26 cellular contexts compared by ENCODE assay signal in the genomic region with DNA sequence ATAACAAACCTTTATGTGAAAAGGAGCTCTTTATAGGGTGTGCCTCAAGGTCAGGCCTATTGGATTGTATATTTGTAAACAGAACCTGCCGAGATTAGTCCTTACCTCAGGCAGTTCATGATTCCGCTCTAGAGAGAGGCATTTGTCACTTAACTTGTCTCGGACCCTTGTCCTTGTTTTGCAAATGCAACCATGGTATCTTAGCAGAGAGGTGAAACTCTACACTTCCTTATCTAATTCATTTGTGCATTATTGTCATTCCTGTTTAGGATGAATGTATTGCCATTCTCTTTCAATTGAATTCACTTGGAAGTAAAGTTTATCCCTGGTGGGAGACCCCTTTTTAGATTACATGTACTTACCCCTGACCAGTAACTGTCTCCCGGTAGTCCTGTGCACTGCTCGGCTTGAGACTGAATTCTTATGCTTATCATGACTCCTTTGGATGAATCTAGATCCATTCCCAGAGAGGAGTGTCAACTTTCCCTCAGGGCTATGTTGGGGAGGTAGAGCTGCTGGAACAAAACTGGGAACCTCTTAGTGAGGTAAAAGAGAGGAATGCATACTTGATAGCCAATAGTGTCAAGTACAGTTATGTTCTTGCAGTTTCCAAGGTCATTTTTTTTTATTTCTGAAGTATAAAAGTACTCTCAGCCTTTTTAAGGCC. TPM values are rescaled to one million over a fixed set of nuclear protein-coding genes. Genes with fewer than 3 reads are reported as not detected.
DNase-seq lines count a peak whose midpoint lies in the region; ATAC-seq and TF ChIP-seq lines count a peak whose summit lies in the region.
"Had no signal": no experiment of that assay in that cellular context is flagged by ENCODE, and none has a peak within 500 bp of the region (broad histone marks: within the 10 kb centered on the region; RNA-seq: fewer than 3 reads in every experiment).

No MANE protein-coding gene starts in this region.

- H3K27ac Mint-ChIP-seq in nephron, result peak overlapping the region; percentile 8 to 56 (median 28)
- H3K27ac Mint-ChIP-seq: CD4-positive, alpha-beta memory T cell; HFFc6 had no signal

- H3K27me3 Mint-ChIP-seq in nephron (ENCODE audit: low read depth), result peaks cover 5% of the 10 kb centered on the region
- H3K27me3 Mint-ChIP-seq: CD4-positive, alpha-beta memory T cell had no signal

- TF ChIP-seq CTCF in right atrium auricular region (IDR thresholded peaks at IDR 0.05) (no peak), left ventricle myocardium inferior (IDR thresholded peaks at IDR 0.05; ENCODE audit: borderline replicate concordance) (no peak), nephron (IDR thresholded peaks at IDR 0.05; ENCODE audit: unreplicated experiment in 3 of 3) (no peak)

- no peaks in the 10 kb centered on the region for H3K27me3 ChIP-seq in right atrium auricular region
- no peaks in the 10 kb centered on the region for H3K27me3 ChIP-seq in HUES6 (ENCODE audit: control insufficient read depth, insufficient read depth, low read length)
- H3K27me3 ChIP-seq in left ventricle myocardium inferior (ENCODE audit: low read depth), result no peaks in the 10 kb centered on the region
- H3K27me3 ChIP-seq in HAP-1 (ENCODE audit: low read depth), result peaks cover 21% of the 10 kb centered on the region
- H3K27me3 ChIP-seq: BLaER1 treated with 17β-estradiol and CSF1 and Interleukin-3, amounts not matched to agents 10 nM and 100 nM; Peyer's patch had no signal

- H3K36me3 Mint-ChIP-seq in nephron (ENCODE audit: low read depth), result no peaks in the 10 kb centered on the region

- H3K9me3 ChIP-seq in right atrium auricular region, result no peaks in the 10 kb centered on the region
- H3K9me3 ChIP-seq in HUES6 (ENCODE audit: control insufficient read depth, insufficient read depth, low read depth, low read length), result no peaks in the 10 kb centered on the region
- no peaks in the 10 kb centered on the region for H3K9me3 ChIP-seq in left ventricle myocardium inferior (replicated peaks)
- no peaks in the 10 kb centered on the region for H3K9me3 ChIP-seq in HAP-1
- H3K9me3 ChIP-seq: BLaER1 treated with 17β-estradiol and CSF1 and Interleukin-3, amounts not matched to agents 10 nM and 100 nM; Caco-2; Peyer's patch had no signal

- H3K4me3 Mint-ChIP-seq in nephron, result no peak overlapping the region
- H3K4me3 Mint-ChIP-seq: CD4-positive, alpha-beta memory T cell; HFFc6 had no signal

- DNase-seq in Right ventricle myocardium inferior (ENCODE audit: missing footprints) (no peak), right atrium auricular region (ENCODE audit: low spot score) (no peak), left ventricle myocardium inferior (no peak), HAP-1 (ENCODE audit: low spot score in 2 of 2) (no peak)
- DNase-seq in activated CD8-positive, alpha-beta memory T cell treated with anti-CD3 and anti-CD28 coated beads, Interleukin-2, amount 50 U/mL, for 4 hours, result no peak
- DNase-seq: 8988T; Caco-2; CD4-positive, alpha-beta memory T cell; DMS 273 treated with DMSO at 0.1 percent for 48 hours; DMS79 treated with DMSO at 0.1 percent for 48 hours; GOT3; HFFc6; Karpas-422; MV-4-11; NCI-H1105 treated with DMSO at 0.1 percent for 48 hours; NCI-H2081 treated with DMSO at 0.1 percent for 48 hours; NCI-H2227 treated with DMSO at 0.1 percent for 48 hours; NCI-H510A treated with DMSO at 0.1 percent for 48 hours; NCI-H774; NK-92 treated with Interleukin-12 subunit alpha and Interleukin-12 subunit beta, amount 100 ng/mL, for 24 hours; Peyer's patch had no signal

- no peaks in the 10 kb centered on the region for H3K9me3 Mint-ChIP-seq in nephron
- H3K9me3 Mint-ChIP-seq: HFFc6 had no signal

- H3K36me3 ChIP-seq in right atrium auricular region, result no peaks in the 10 kb centered on the region
- H3K36me3 ChIP-seq in HUES6 (ENCODE audit: control insufficient read depth, insufficient read depth, low read length), result no peaks in the 10 kb centered on the region
- no peaks in the 10 kb centered on the region for H3K36me3 ChIP-seq in left ventricle myocardium inferior
- H3K36me3 ChIP-seq in HAP-1 (replicated peaks), result no peaks in the 10 kb centered on the region
- H3K36me3 ChIP-seq: BLaER1 treated with 17β-estradiol and CSF1 and Interleukin-3, amounts not matched to agents 10 nM and 100 nM; Peyer's patch had no signal

- H3K4me1 ChIP-seq in right atrium auricular region (peaks cover 0 to 4% of the 10 kb centered on the region in 2 donors), HUES6 (ENCODE audit: control insufficient read depth, insufficient read depth, low read length) (peaks cover 19% of the 10 kb centered on the region), left ventricle myocardium inferior (peaks cover 16% of the 10 kb centered on the region), HAP-1 (no peaks in the 10 kb centered on the region)
- H3K4me1 ChIP-seq: BLaER1 treated with 17β-estradiol and CSF1 and Interleukin-3, amounts not matched to agents 10 nM and 100 nM; Caco-2; Peyer's patch had no signal

- peak; percentile 65 for ATAC-seq in Right ventricle myocardium inferior
- no peak for ATAC-seq in HG02884 (IDR thresholded peaks at IDR 0.05; ENCODE audit: unreplicated experiment)

- H3K4me1 Mint-ChIP-seq in nephron, result peaks cover 29% of the 10 kb centered on the region

- in situ Hi-C loops in HAP-1 (cut with MboI; ENCODE audit: low sequenced_read_pairs), result no loop called here

- intact Hi-C loops in Right ventricle myocardium inferior (cut with DNase I) (no loop called here), left ventricle myocardium inferior (cut with micrococcal nuclease) (no loop called here)

- H3K9ac ChIP-seq in HUES6 (ENCODE audit: low read length), result no peak overlapping the region
- H3K9ac ChIP-seq: BLaER1 treated with 17β-estradiol and CSF1 and Interleukin-3, amounts not matched to agents 10 nM and 100 nM had no signal

- H3K27ac ChIP-seq in right atrium auricular region (peak overlapping the region in 1 of 2 donors; percentile 11), HUES6 (ENCODE audit: low read depth, low read length) (0 out of 2 replicates have a peak overlapping the region, but pooled peaks have one; percentile 26), left ventricle myocardium inferior (replicated peaks) (peak overlapping the region; percentile 61)
- H3K27ac ChIP-seq: BLaER1 treated with 17β-estradiol and CSF1 and Interleukin-3, amounts not matched to agents 10 nM and 100 nM; Peyer's patch had no signal

- no peak overlapping the region for H3K4me3 ChIP-seq in right atrium auricular region
- peak overlapping the region; percentile 9; the same call in 1 of the 2 replicates for H3K4me3 ChIP-seq in HUES6 (ENCODE audit: low read depth, low read length)
- H3K4me3 ChIP-seq in left ventricle myocardium inferior, result peak overlapping the region; percentile 5
- no peak overlapping the region for H3K4me3 ChIP-seq in HAP-1
- H3K4me3 ChIP-seq: BLaER1 treated with 17β-estradiol and CSF1 and Interleukin-3, amounts not matched to agents 10 nM and 100 nM; Peyer's patch had no signal

RNA-seq across cellular contexts. Expression of gene SGPP2, which starts 46.6 kb away (rescaled TPM):
- 19.0 TPM for total RNA-seq in Right ventricle myocardium inferior
- total RNA-seq in right atrium auricular region, result 10 to 100 TPM in 1 of 2 donors, 1 to 10 TPM in 1; 2.1 to 13.0 TPM
- 2.3 TPM for total RNA-seq in left ventricle myocardium inferior
- total RNA-seq: Caco-2, HFFc6, SK-MEL-5 had no signal

Comparison
In these comparisons a context has a peak if more than half of its experiments do, and no peak if none do; other contexts are left out.
1. H3K4me3 ChIP-seq: peak in HUES6 (single experiment) and left ventricle myocardium inferior (single experiment); none in right atrium auricular region (0 of 2) and HAP-1 (single experiment).